Comparison of ENCODE assay signal across 10 cellular contexts in the genomic region with DNA sequence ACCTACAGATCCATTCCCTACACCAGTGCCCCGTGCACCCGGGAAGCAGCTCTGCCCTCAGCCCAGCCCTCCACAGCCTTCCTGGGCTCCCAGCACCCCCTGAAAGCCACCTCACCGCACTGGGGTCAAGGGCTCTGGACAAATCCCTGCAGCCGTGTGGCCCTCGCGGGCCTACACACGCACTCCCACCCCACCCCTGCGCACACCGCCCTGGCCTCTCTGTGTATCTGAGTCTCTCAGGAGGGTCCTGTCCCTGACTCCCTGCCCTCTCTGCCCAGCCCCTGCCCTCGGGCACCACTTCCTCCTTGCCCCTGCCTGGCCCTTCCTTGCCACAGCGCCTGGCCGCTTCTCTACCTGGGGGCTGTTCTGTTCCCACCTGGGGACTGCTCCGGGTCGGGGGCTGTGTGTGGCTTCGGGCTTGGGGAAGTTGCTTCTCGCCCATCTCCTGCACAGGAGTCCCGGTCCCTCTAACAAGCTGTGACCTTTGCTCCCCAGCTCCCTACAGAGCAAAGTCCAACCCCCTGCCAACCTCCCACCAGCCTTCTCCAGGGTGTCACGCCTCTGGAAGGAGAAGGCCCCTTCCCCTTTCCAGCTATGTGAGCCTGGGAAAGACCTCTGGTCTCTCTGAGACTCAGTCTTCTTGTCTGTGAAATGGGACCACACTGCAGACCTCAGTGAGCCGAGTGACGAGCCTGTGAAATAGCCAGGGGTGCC. TPM values are rescaled to one million over a fixed set of nuclear protein-coding genes. Genes with fewer than 3 reads are reported as not detected.
DNase-seq lines count a peak whose midpoint lies in the region; TF ChIP-seq lines count a peak whose summit lies in the region.
"Had no signal": no experiment of that assay in that cellular context is flagged by ENCODE, and none has a peak within 500 bp of the region (broad histone marks: within the 10 kb centered on the region; RNA-seq: fewer than 3 reads in every experiment).

No MANE protein-coding gene starts in this region.

- H3K27ac ChIP-seq in coronary artery, result no peak overlapping the region
- H3K27ac ChIP-seq: sigmoid colon had no signal

- H3K36me3 Mint-ChIP-seq in progenitor cell of endocrine pancreas (ENCODE audit: insufficient read depth), result no peaks in the 10 kb centered on the region
- H3K36me3 Mint-ChIP-seq: CD14-positive monocyte, immature natural killer cell had no signal

- no peak overlapping the region for H3K4me3 ChIP-seq in coronary artery
- H3K4me3 ChIP-seq: sigmoid colon had no signal

- DNase-seq in HuH-7.5 (ENCODE audit: low spot score), result peak; percentile 66
- peak; percentile 69 for DNase-seq in coronary artery (ENCODE audit: low spot score)
- no peak for DNase-seq in progenitor cell of endocrine pancreas (ENCODE audit: low spot score, unreplicated experiment)
- no peak for DNase-seq in SIG-M5 treated with dmso at 0.1 percent for 504 hours (lab: John Stamatoyannopoulos, UW; ENCODE audit: unreplicated experiment)
- DNase-seq in NCI-H526 (lab: John Stamatoyannopoulos, UW), result no peak
- DNase-seq in SW 1271 (lab: John Stamatoyannopoulos, UW), result no peak
- DNase-seq: activated CD4-positive, alpha-beta T cell treated with anti-CD3 and anti-CD28 coated beads for 36 hours; immature natural killer cell; sigmoid colon had no signal

- H3K4me1 Mint-ChIP-seq in progenitor cell of endocrine pancreas (ENCODE audit: low read depth), result peaks cover 7% of the 10 kb centered on the region
- H3K4me1 Mint-ChIP-seq: activated CD4-positive, alpha-beta T cell treated with anti-CD3 and anti-CD28 coated beads for 36 hours; immature natural killer cell had no signal

- H3K27ac Mint-ChIP-seq in progenitor cell of endocrine pancreas, result peak overlapping the region; percentile 59
- H3K27ac Mint-ChIP-seq: activated CD4-positive, alpha-beta T cell treated with anti-CD3 and anti-CD28 coated beads for 36 hours had no signal

- peak overlapping the region; percentile 5 for H3K4me3 Mint-ChIP-seq in progenitor cell of endocrine pancreas (ENCODE audit: low read depth)
- H3K4me3 Mint-ChIP-seq: activated CD4-positive, alpha-beta T cell treated with anti-CD3 and anti-CD28 coated beads for 36 hours; CD14-positive monocyte; immature natural killer cell had no signal

- no peak for TF ChIP-seq CTCF in coronary artery (IDR thresholded peaks at IDR 0.05)
- no peak for TF ChIP-seq CTCF in progenitor cell of endocrine pancreas (IDR thresholded peaks at IDR 0.05; ENCODE audit: unreplicated experiment)

- no peaks in the 10 kb centered on the region for H3K27me3 Mint-ChIP-seq in progenitor cell of endocrine pancreas
- H3K27me3 Mint-ChIP-seq: activated CD4-positive, alpha-beta T cell treated with anti-CD3 and anti-CD28 coated beads for 36 hours had no signal

- H3K9me3 Mint-ChIP-seq in progenitor cell of endocrine pancreas (ENCODE audit: low read depth), result no peaks in the 10 kb centered on the region
- H3K9me3 Mint-ChIP-seq: immature natural killer cell had no signal

RNA-seq across cellular contexts. Expression of a gene that starts 1.5 kb away (rescaled TPM):
- 7.4 and 8.6 TPM in 2 replicates for total RNA-seq in progenitor cell of endocrine pancreas

RNA-seq across cellular contexts. Expression of a gene that starts 15.3 kb away (rescaled TPM):
- total RNA-seq in progenitor cell of endocrine pancreas, result 29.1 and 32.1 TPM in 2 replicates

RNA-seq across cellular contexts. Expression of a gene that starts 24.0 kb away (rescaled TPM):
- 21.5 and 26.2 TPM in 2 replicates for total RNA-seq in progenitor cell of endocrine pancreas

RNA-seq across cellular contexts. Expression of a gene that starts 50.3 kb away (rescaled TPM):
- 145 and 150 TPM in 2 replicates for total RNA-seq in progenitor cell of endocrine pancreas

Comparison
In these comparisons a context has a peak if more than half of its experiments do, and no peak if none do; other contexts are left out.
1. DNase-seq: peak in HuH-7.5 (single experiment) and coronary artery (single experiment); none in progenitor cell of endocrine pancreas (single experiment), SIG-M5 treated with dmso at 0.1 percent for 504 hours (single experiment), NCI-H526 (0 of 2) and SW 1271 (0 of 2).